In genomic region chr3:196184169-196184432, GRCh38 we compare ENCODE assay signal across 11 cellular contexts. TPM values are rescaled to one million over a fixed set of nuclear protein-coding genes. Genes with fewer than 3 reads are reported as not detected.
"Had no signal": no experiment of that assay in that cellular context is flagged by ENCODE, and none has a peak within 500 bp of the region (broad histone marks: within the 10 kb centered on the region; RNA-seq: fewer than 3 reads in every experiment).

No MANE protein-coding gene starts in this region.

RNA-seq across cellular contexts. Expression of gene ZDHHC19, which starts 27.1 kb away (rescaled TPM):
- total RNA-seq: esophagus muscularis mucosa, fibroblast of villous mesenchyme, gastrocnemius medialis, lung microvascular endothelial cell, mononuclear cell, natural killer cell, right atrium auricular region, suprapubic skin, thyroid gland had no signal

RNA-seq across cellular contexts. Expression of gene SLC51A, which starts 32.2 kb away (rescaled TPM):
- total RNA-seq: esophagus muscularis mucosa, fibroblast of villous mesenchyme, lung microvascular endothelial cell, natural killer cell, posterior vena cava, sigmoid colon, suprapubic skin had no signal
